In genomic region chr9:127333326-127334064, GRCh38 we compare ENCODE assay signal across 14 cellular contexts.
DNase-seq lines count a peak whose midpoint lies in the region; ATAC-seq and TF ChIP-seq lines count a peak whose summit lies in the region.
"Had no signal": no experiment of that assay in that cellular context is flagged by ENCODE, and none has a peak within 500 bp of the region (broad histone marks: within the 10 kb centered on the region; RNA-seq: fewer than 3 reads in every experiment).

No MANE protein-coding gene starts in this region.

- H3K36me3 Mint-ChIP-seq in MCF 10A (ENCODE audit: insufficient read depth, unreplicated experiment) = no peaks in the 10 kb centered on the region
- H3K36me3 Mint-ChIP-seq: activated naive CD8-positive, alpha-beta T cell treated with anti-CD3 and anti-CD28 coated beads for 36 hours had no signal

- no peak for ATAC-seq in GM18517 (IDR thresholded peaks at IDR 0.05; ENCODE audit: unreplicated experiment)

- TF ChIP-seq POLR2A in prostate gland (IDR thresholded peaks at IDR 0.05) = no peak
- no peak for TF ChIP-seq POLR2A in vagina (IDR thresholded peaks at IDR 0.05)

- H3K4me3 ChIP-seq in mammary epithelial cell (replicated peaks in 1 of 3; ENCODE audit: insufficient read depth in 1 of 3, low read depth in 2 of 3, low read length in 3 of 3) = no peak overlapping the region
- no peak overlapping the region for H3K4me3 ChIP-seq in esophagus (ENCODE audit: low read depth in 1 of 2, low read length in 2 of 2)
- H3K4me3 ChIP-seq in prostate gland = no peak overlapping the region
- H3K4me3 ChIP-seq in vagina = no peak overlapping the region
- H3K4me3 ChIP-seq: SK-N-MC had no signal

- no peaks in the 10 kb centered on the region for H3K36me3 ChIP-seq in mammary epithelial cell (ENCODE audit: insufficient read depth, low read length)
- peaks cover 0 to 1% of the 10 kb centered on the region in 2 donors for H3K36me3 ChIP-seq in esophagus (ENCODE audit: control insufficient read depth in 2 of 2, insufficient read depth in 2 of 2, low read length in 1 of 2)
- no peaks in the 10 kb centered on the region for H3K36me3 ChIP-seq in prostate gland
- no peaks in the 10 kb centered on the region for H3K36me3 ChIP-seq in vagina

- peaks cover 21% of the 10 kb centered on the region for H3K4me1 ChIP-seq in mammary epithelial cell (ENCODE audit: insufficient read depth, low read length)
- H3K4me1 ChIP-seq in esophagus (ENCODE audit: control insufficient read depth in 2 of 2, insufficient read depth in 2 of 2, low read length in 1 of 2) = no peaks in the 10 kb centered on the region
- H3K4me1 ChIP-seq in prostate gland (replicated peaks) = no peaks in the 10 kb centered on the region
- H3K4me1 ChIP-seq in vagina = peaks cover 52% of the 10 kb centered on the region

- no peaks in the 10 kb centered on the region for H3K9me3 Mint-ChIP-seq in MCF 10A (ENCODE audit: unreplicated experiment)
- H3K9me3 Mint-ChIP-seq: activated naive CD8-positive, alpha-beta T cell treated with anti-CD3 and anti-CD28 coated beads for 36 hours had no signal

- H3K9me3 ChIP-seq in mammary epithelial cell (replicated peaks; ENCODE audit: insufficient read depth, low read length) (no peaks in the 10 kb centered on the region), esophagus (ENCODE audit: control insufficient read depth in 2 of 2, insufficient read depth in 1 of 2, low read depth in 1 of 2, low read length in 1 of 2) (no peaks in the 10 kb centered on the region), prostate gland (no peaks in the 10 kb centered on the region), vagina (no peaks in the 10 kb centered on the region)

- intact Hi-C loops in MCF 10A (cut with micrococcal nuclease) (no loop called here), mammary epithelial cell (cut with micrococcal nuclease) (no loop called here), prostate gland (cut with DNase I) (no loop called here), vagina (cut with DNase I) (loop anchor here (10.0 kb wide), 1 partner anchor 109 kb away; no protein-coding TSS in a partner anchor)

- TF ChIP-seq CTCF in MCF 10A (IDR thresholded peaks at IDR 0.05; ENCODE audit: unreplicated experiment) (no peak), mammary epithelial cell (conservative IDR thresholded peaks at IDR 0.05 in 1 of 2, IDR thresholded peaks at IDR 0.05 in 1 of 2; ENCODE audit: extremely low read depth in 1 of 2, insufficient read depth in 1 of 2, low read depth in 1 of 2, low read length in 2 of 2) (no peak), prostate gland (IDR thresholded peaks at IDR 0.05) (no peak), vagina (IDR thresholded peaks at IDR 0.05) (no peak)

- no peak for DNase-seq in MCF 10A (ENCODE audit: unreplicated experiment)
- DNase-seq in mammary epithelial cell = no peak
- DNase-seq in prostate gland (ENCODE audit: low spot score) = no peak
- peak in 1 of 2 donors; percentile 87 for DNase-seq in vagina (ENCODE audit: extremely low spot score in 2 of 2)
- no peak for DNase-seq in NCI-H69 (lab: John Stamatoyannopoulos, UW)
- no peak for DNase-seq in NCI-H345 (lab: John Stamatoyannopoulos, UW)
- DNase-seq: activated CD8-positive, alpha-beta memory T cell treated with anti-CD3 and anti-CD28 coated beads, Interleukin-2, amount 50 U/mL, for 48 hours; activated naive CD8-positive, alpha-beta T cell treated with anti-CD3 and anti-CD28 coated beads for 36 hours; COR-L47; NCI-H1436 treated with DMSO at 0.1 percent for 48 hours had no signal

- no peak overlapping the region for H3K4me3 Mint-ChIP-seq in MCF 10A (ENCODE audit: unreplicated experiment)
- H3K4me3 Mint-ChIP-seq: activated naive CD8-positive, alpha-beta T cell treated with anti-CD3 and anti-CD28 coated beads for 36 hours had no signal

- no peak overlapping the region for H3K9ac ChIP-seq in mammary epithelial cell (ENCODE audit: insufficient read depth, low read length)

- no peaks in the 10 kb centered on the region for H3K27me3 Mint-ChIP-seq in MCF 10A (ENCODE audit: insufficient read depth, unreplicated experiment)

- peak overlapping the region; percentile 29 for H3K27ac Mint-ChIP-seq in MCF 10A (ENCODE audit: low read depth, unreplicated experiment)
- H3K27ac Mint-ChIP-seq: activated naive CD8-positive, alpha-beta T cell treated with anti-CD3 and anti-CD28 coated beads for 36 hours had no signal

- no peak overlapping the region for H3K4me2 ChIP-seq in mammary epithelial cell (ENCODE audit: insufficient read depth, low read depth, low read length)

- 74% methylated on average over 4 of the region's 4 CpGs for WGBS in mammary epithelial cell (ENCODE audit: low coverage, missing lambda C conversion rate)
- 57 to 63% methylated on average over 4 of the region's 4 CpGs for WGBS in esophagus, 2 donors
- 57% methylated on average over 4 of the region's 4 CpGs for WGBS in prostate gland

- dilution Hi-C loops in mammary epithelial cell (cut with HindIII; ENCODE audit: low sequenced_read_pairs) = loop anchor here (5.0 kb wide), 1 partner anchor 81 kb away; no protein-coding TSS in a partner anchor

- no peaks in the 10 kb centered on the region for H4K20me1 ChIP-seq in mammary epithelial cell (ENCODE audit: insufficient read depth, low read length)

- H3K79me2 ChIP-seq in mammary epithelial cell (ENCODE audit: insufficient read depth, low read length) = no peaks in the 10 kb centered on the region

- POLR2A ChIA-PET in MCF 10A (lab: Yijun Ruan, JAX) = interaction anchor here (1.6 kb wide), 1 partner anchor 22 kb away, joined by 5 read pairs; no protein-coding TSS in a partner anchor

- no peaks in the 10 kb centered on the region for H3K27me3 ChIP-seq in mammary epithelial cell (ENCODE audit: insufficient read depth, low read length)
- no peaks in the 10 kb centered on the region for H3K27me3 ChIP-seq in esophagus (ENCODE audit: control insufficient read depth in 1 of 2, insufficient read depth in 2 of 2, low read length in 2 of 2)
- H3K27me3 ChIP-seq in prostate gland (replicated peaks; ENCODE audit: insufficient read depth) = no peaks in the 10 kb centered on the region
- H3K27me3 ChIP-seq in vagina = no peaks in the 10 kb centered on the region

- H3K27ac ChIP-seq in mammary epithelial cell (ENCODE audit: insufficient read depth, low read depth, low read length) = no peak overlapping the region
- peak overlapping the region; percentile 21 to 33 for H3K27ac ChIP-seq in esophagus (ENCODE audit: low read depth in 2 of 2, low read length in 1 of 2)
- H3K27ac ChIP-seq in prostate gland = peak overlapping the region; percentile 35 to 50
- H3K27ac ChIP-seq in vagina = peak overlapping the region; percentile 90
- H3K27ac ChIP-seq: SK-N-MC, VCaP had no signal

- BruUV-seq in MCF 10A (replicated peaks; lab: Mats Ljungman, UMichigan) (no TSS peak), mammary epithelial cell (replicated peaks; lab: Mats Ljungman, UMichigan) (no TSS peak)

- peaks cover 42% of the 10 kb centered on the region for H3K4me1 Mint-ChIP-seq in MCF 10A (ENCODE audit: insufficient read depth, unreplicated experiment)
- H3K4me1 Mint-ChIP-seq: activated naive CD8-positive, alpha-beta T cell treated with anti-CD3 and anti-CD28 coated beads for 36 hours had no signal

- CTCF ChIA-PET in MCF 10A (lab: Yijun Ruan, JAX) = interaction anchor here (0.7 to 1.1 kb wide), 3 partner anchors 9 to 150 kb away, joined by 3 to 4 read pairs (median 3); no protein-coding TSS in a partner anchor
- CTCF ChIA-PET in mammary epithelial cell (lab: Charles Lee; ENCODE audit: low non-redundant PET) = no interaction called here

- in situ Hi-C loops in mammary epithelial cell (cut with MboI; ENCODE audit: low sequenced_read_pairs in 2 of 2) = no loop called here

- H2AFZ ChIP-seq in mammary epithelial cell (ENCODE audit: low read depth, low read length) = no peak overlapping the region
